Comparison of ENCODE assay signal across 1 cellular context in the genomic region with DNA sequence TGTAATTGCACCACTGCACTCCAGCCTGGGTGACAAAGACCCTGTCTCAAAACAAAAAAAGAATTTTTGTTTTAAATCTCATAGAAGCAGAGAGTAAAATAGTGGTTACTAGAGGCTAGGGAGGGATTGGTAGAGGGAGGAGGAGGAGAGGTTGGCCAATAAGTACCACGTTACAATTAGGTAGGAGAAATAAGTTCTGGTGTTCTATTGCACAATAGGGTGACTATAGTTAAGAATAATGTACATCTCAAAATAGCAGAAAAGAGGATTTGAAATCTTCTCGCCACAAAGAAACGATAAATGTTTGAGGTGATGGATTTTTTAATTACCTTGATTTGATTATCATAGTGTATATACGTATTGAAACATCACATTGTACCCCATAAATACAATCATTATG.
TF ChIP-seq lines count a peak whose summit lies in the region.

No MANE protein-coding gene starts in this region.

TF ChIP-seq in K562, 482 proteins besides CTCF, POLR2A, EP300 and RAD21:
- TF ChIP-seq CEBPB (tag; IDR thresholded peaks at IDR 0.05), result peak; percentile 86
- no peak for TF ChIP-seq CEBPG (CRISPR knock-in tag; IDR thresholded peaks at IDR 0.05)
- peak; percentile 57 to 89; a peak in 3 of 4 replicates for TF ChIP-seq CEBPG (tag; conservative IDR thresholded peaks at IDR 0.05 in 1 of 2, IDR thresholded peaks at IDR 0.05 in 1 of 2)
- TF ChIP-seq, protein P1, sequence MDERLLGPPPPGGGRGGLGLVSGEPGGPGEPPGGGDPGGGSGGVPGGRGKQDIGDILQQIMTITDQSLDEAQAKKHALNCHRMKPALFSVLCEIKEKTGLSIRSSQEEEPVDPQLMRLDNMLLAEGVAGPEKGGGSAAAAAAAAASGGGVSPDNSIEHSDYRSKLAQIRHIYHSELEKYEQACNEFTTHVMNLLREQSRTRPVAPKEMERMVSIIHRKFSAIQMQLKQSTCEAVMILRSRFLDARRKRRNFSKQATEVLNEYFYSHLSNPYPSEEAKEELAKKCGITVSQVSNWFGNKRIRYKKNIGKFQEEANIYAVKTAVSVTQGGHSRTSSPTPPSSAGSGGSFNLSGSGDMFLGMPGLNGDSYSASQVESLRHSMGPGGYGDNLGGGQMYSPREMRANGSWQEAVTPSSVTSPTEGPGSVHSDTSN (CRISPR knock-in tag; IDR thresholded peaks at IDR 0.05; ENCODE audit: low read depth), result no peak
- TF ChIP-seq, protein P1 (tag; conservative IDR thresholded peaks at IDR 0.05; ENCODE audit: low read depth), result no peak
